In genomic region chr17:35242805-35243458, GRCh38 we compare ENCODE assay signal across 1 cellular context.
TF ChIP-seq lines count a peak whose summit lies in the region.

Gene SLFN5 (plus strand): TSS chr17:35243072. CDS start chr17:35258691, 15,619 bp downstream.

TF ChIP-seq in GM12878, 131 proteins besides CTCF, POLR2A, EP300 and RAD21 (continued from another document):
- no peak for TF ChIP-seq BCLAF1 (IDR thresholded peaks at IDR 0.05)
- TF ChIP-seq MTA3 (IDR thresholded peaks at IDR 0.05; ENCODE audit: borderline replicate concordance, low read length): no peak
- TF ChIP-seq ETV6 (conservative IDR thresholded peaks at IDR 0.05 in 1 of 2, IDR thresholded peaks at IDR 0.05 in 1 of 2; ENCODE audit: borderline replicate concordance in 1 of 2, low read depth in 1 of 2): no peak
- peak; percentile 20 for TF ChIP-seq FOS (IDR thresholded peaks at IDR 0.05; ENCODE audit: borderline replicate concordance, extremely low read depth, insufficient read length)
- TF ChIP-seq E2F4 (IDR thresholded peaks at IDR 0.05; ENCODE audit: low read depth, low read length): no peak
- no peak for TF ChIP-seq TBL1XR1 (IDR thresholded peaks at IDR 0.05; ENCODE audit: low read depth, low read length)
- no peak for TF ChIP-seq ZSCAN29 (IDR thresholded peaks at IDR 0.05)
- no peak for TF ChIP-seq ZBTB33 (IDR thresholded peaks at IDR 0.05)
- no peak for TF ChIP-seq HDAC6 (IDR thresholded peaks at IDR 0.05; ENCODE audit: unreplicated experiment)
- peak; percentile 54; the same call in 1 of the 2 replicates for TF ChIP-seq CHD2 (IDR thresholded peaks at IDR 0.05; ENCODE audit: borderline replicate concordance, low read depth, low read length)
- no peak for TF ChIP-seq ZNF217 (IDR thresholded peaks at IDR 0.05)
- TF ChIP-seq WRNIP1 (IDR thresholded peaks at IDR 0.05; ENCODE audit: borderline replicate concordance, low read depth, low read length): no peak
- TF ChIP-seq BACH1 (IDR thresholded peaks at IDR 0.05; ENCODE audit: borderline replicate concordance): no peak
- TF ChIP-seq ZNF24 (IDR thresholded peaks at IDR 0.05): no peak
- TF ChIP-seq IRF4 (IDR thresholded peaks at IDR 0.05; ENCODE audit: low read depth, low read length): no peak
- no peak for TF ChIP-seq RFX5 (IDR thresholded peaks at IDR 0.05; ENCODE audit: low read depth, low read length)
- TF ChIP-seq NKRF (conservative IDR thresholded peaks at IDR 0.05): 0 out of 2 replicates have a peak, but pooled peaks have one; percentile 27
- no peak for TF ChIP-seq PAX5 (IDR thresholded peaks at IDR 0.05; ENCODE audit: borderline replicate concordance, low read depth, low read length)
- no peak for TF ChIP-seq HCFC1 (IDR thresholded peaks at IDR 0.05; ENCODE audit: low read length)
- no peak; the same call in 1 of the 2 replicates for TF ChIP-seq RELB (IDR thresholded peaks at IDR 0.05; ENCODE audit: low read depth)
- TF ChIP-seq SMARCA5 (IDR thresholded peaks at IDR 0.05): 0 out of 2 replicates have a peak, but pooled peaks have one; percentile 14
- peak; percentile 34; the same call in 1 of the 2 replicates for TF ChIP-seq CREM (IDR thresholded peaks at IDR 0.05; ENCODE audit: low read depth)
- TF ChIP-seq CUX1 (IDR thresholded peaks at IDR 0.05; ENCODE audit: insufficient replicate concordance, low read depth, low read length): no peak
- no peak for TF ChIP-seq IRF3 (IDR thresholded peaks at IDR 0.05)
- no peak for TF ChIP-seq YBX1 (IDR thresholded peaks at IDR 0.05)
- TF ChIP-seq FOXK2 (IDR thresholded peaks at IDR 0.05): no peak
- TF ChIP-seq CEBPB (IDR thresholded peaks at IDR 0.05; ENCODE audit: borderline replicate concordance in 1 of 2, low read depth in 2 of 2, low read length in 2 of 2): no peak
- TF ChIP-seq BRCA1 (IDR thresholded peaks at IDR 0.05; ENCODE audit: low read depth, low read length): no peak
- no peak for TF ChIP-seq MAX (IDR thresholded peaks at IDR 0.05; ENCODE audit: low read depth, low read length)
- TF ChIP-seq ZNF622 (IDR thresholded peaks at IDR 0.05): no peak
- TF ChIP-seq EED (IDR thresholded peaks at IDR 0.05; ENCODE audit: low read depth): no peak
- no peak for TF ChIP-seq ATF7 (IDR thresholded peaks at IDR 0.05; ENCODE audit: low read depth)
- TF ChIP-seq CHD4 (IDR thresholded peaks at IDR 0.05): no peak
- no peak for TF ChIP-seq MEF2A (IDR thresholded peaks at IDR 0.05; ENCODE audit: insufficient read depth, low read depth, low read length)
- TF ChIP-seq RBBP5 (conservative IDR thresholded peaks at IDR 0.05): no peak
- TF ChIP-seq GABPA (IDR thresholded peaks at IDR 0.05; ENCODE audit: low read depth): peak; percentile 78
- no peak for TF ChIP-seq IRF5 (IDR thresholded peaks at IDR 0.05; ENCODE audit: borderline replicate concordance)
- no peak for TF ChIP-seq JUNB (IDR thresholded peaks at IDR 0.05)
- no peak for TF ChIP-seq STAT3 (IDR thresholded peaks at IDR 0.05; ENCODE audit: low read depth, low read length)
- no peak for TF ChIP-seq PRDM15 (CRISPR knock-in tag; IDR thresholded peaks at IDR 0.05)
- no peak for TF ChIP-seq IKZF1 (conservative IDR thresholded peaks at IDR 0.05)
